In genomic region chr10:13047529-13048206, GRCh38 we compare ENCODE assay signal across 38 cellular contexts. TPM values are rescaled to one million over a fixed set of nuclear protein-coding genes. Genes with fewer than 3 reads are reported as not detected.
"Had no signal": no experiment of that assay in that cellular context is flagged by ENCODE, and none has a peak within 500 bp of the region (broad histone marks: within the 10 kb centered on the region; RNA-seq: fewer than 3 reads in every experiment).

No MANE protein-coding gene starts in this region.

- H3K36me3 Mint-ChIP-seq: activated CD8-positive, alpha-beta memory T cell treated with anti-CD3 and anti-CD28 coated beads, Interleukin-2, amount 10 ng/mL, durations not matched to agents 7 days and 5 days; activated naive CD8-positive, alpha-beta T cell treated with anti-CD3 and anti-CD28 coated beads for 36 hours had no signal

- DNase-seq: activated CD4-positive, alpha-beta memory T cell treated with anti-CD3 and anti-CD28 coated beads, Interleukin-2, amount 10 ng/mL, durations not matched to agents 7 days and 5 days; activated CD4-positive, alpha-beta T cell treated with anti-CD3 and anti-CD28 coated beads for 1 hour; activated CD4-positive, alpha-beta T cell treated with anti-CD3 and anti-CD28 coated beads for 48 hours; activated CD4-positive, CD25-positive, alpha-beta regulatory T cell; activated CD8-positive, alpha-beta memory T cell treated with anti-CD3 and anti-CD28 coated beads for 24 hours; activated CD8-positive, alpha-beta memory T cell treated with anti-CD3 and anti-CD28 coated beads, Interleukin-2, amount 10 ng/mL, durations not matched to agents 7 days and 5 days; activated CD8-positive, alpha-beta memory T cell treated with anti-CD3 and anti-CD28 coated beads, Interleukin-2, amount 50 U/mL, for 48 hours; activated effector memory CD4-positive, alpha-beta T cell treated with anti-CD3 and anti-CD28 coated beads, Interleukin-2, amount 50 U/mL, for 16 hours; activated naive CD4-positive, alpha-beta T cell; activated naive CD4-positive, alpha-beta T cell treated with anti-CD3 and anti-CD28 coated beads, Interleukin-2, amount 50 U/mL, for 16 hours; activated naive CD8-positive, alpha-beta T cell treated with anti-CD3 and anti-CD28 coated beads for 36 hours; activated T-cell treated with anti-CD3 and anti-CD28 coated beads, Interleukin-2, amount 50 U/mL, for 72 hours; amniotic stem cell; aorta; brain microvascular endothelial cell; Kasumi-1; NCI-H1105; NCI-H1417 treated with DMSO at 0.1 percent for 48 hours; NCI-H1694 treated with DMSO at 0.1 percent for 48 hours; NCI-H2029; NCI-H2107; NCI-H2171; NCI-H510A; NCI-H748 treated with DMSO at 0.1 percent for 48 hours; NK-92 treated with Interleukin-12 subunit alpha and Interleukin-12 subunit beta, amount 100 ng/mL, for 24 hours; PC-3; SIG-M5; SW 1271; T-helper 1 cell; T-helper 2 cell; T-helper 9 cell had no signal

- FAIRE-seq: RCC 7860 had no signal

- H3K36me3 ChIP-seq: brain microvascular endothelial cell had no signal

- H3K27ac ChIP-seq: brain microvascular endothelial cell, RWPE1, VCaP had no signal

- H3K27me3 ChIP-seq: brain microvascular endothelial cell had no signal

- H3K9me3 Mint-ChIP-seq: activated CD4-positive, alpha-beta memory T cell treated with anti-CD3 and anti-CD28 coated beads, Interleukin-2, amount 10 ng/mL, durations not matched to agents 7 days and 5 days; activated T-helper 17 cell treated with anti-CD3 and anti-CD28 coated beads, Interleukin-2, amount 50 U/mL, for 72 hours had no signal

- H3K4me1 Mint-ChIP-seq: activated CD4-positive, alpha-beta memory T cell treated with anti-CD3 and anti-CD28 coated beads, Interleukin-2, amount 10 ng/mL, durations not matched to agents 7 days and 5 days; activated CD8-positive, alpha-beta memory T cell treated with anti-CD3 and anti-CD28 coated beads, Interleukin-2, amount 10 ng/mL, durations not matched to agents 7 days and 5 days; activated naive CD8-positive, alpha-beta T cell treated with anti-CD3 and anti-CD28 coated beads for 36 hours; activated T-helper 17 cell treated with anti-CD3 and anti-CD28 coated beads, Interleukin-2, amount 50 U/mL, for 72 hours; central memory CD8-positive, alpha-beta T cell had no signal

- ATAC-seq: activated CD8-positive, alpha-beta memory T cell treated with anti-CD3 and anti-CD28 coated beads, Interleukin-2, amount 10 ng/mL, durations not matched to agents 7 days and 5 days; activated T-cell treated with anti-CD3 and anti-CD28 coated beads, Interleukin-2, amount 50 U/mL, for 72 hours; activated T-helper 17 cell treated with anti-CD3 and anti-CD28 coated beads, Interleukin-2, amount 50 U/mL, for 72 hours; PC-3; Right ventricle myocardium inferior; SK-N-SH treated with all-trans-retinoic acid at 6 μM for 48 hours had no signal

- H3K4me3 Mint-ChIP-seq: activated CD4-positive, alpha-beta memory T cell treated with anti-CD3 and anti-CD28 coated beads, Interleukin-2, amount 10 ng/mL, durations not matched to agents 7 days and 5 days; activated CD8-positive, alpha-beta memory T cell treated with anti-CD3 and anti-CD28 coated beads, Interleukin-2, amount 10 ng/mL, durations not matched to agents 7 days and 5 days; activated naive CD8-positive, alpha-beta T cell treated with anti-CD3 and anti-CD28 coated beads for 36 hours; activated T-cell treated with anti-CD3 and anti-CD28 coated beads, Interleukin-2, amount 50 U/mL, for 72 hours; activated T-helper 17 cell treated with anti-CD3 and anti-CD28 coated beads, Interleukin-2, amount 50 U/mL, for 72 hours; central memory CD8-positive, alpha-beta T cell had no signal

- H3K27ac Mint-ChIP-seq: activated CD4-positive, alpha-beta memory T cell treated with anti-CD3 and anti-CD28 coated beads, Interleukin-2, amount 10 ng/mL, durations not matched to agents 7 days and 5 days; activated CD8-positive, alpha-beta memory T cell treated with anti-CD3 and anti-CD28 coated beads, Interleukin-2, amount 10 ng/mL, durations not matched to agents 7 days and 5 days; activated naive CD8-positive, alpha-beta T cell treated with anti-CD3 and anti-CD28 coated beads for 36 hours; activated T-helper 17 cell treated with anti-CD3 and anti-CD28 coated beads, Interleukin-2, amount 50 U/mL, for 72 hours had no signal

RNA-seq across cellular contexts. Expression of gene CCDC3, which starts 46.2 kb away (rescaled TPM):
- total RNA-seq: PC-3 had no signal
